In genomic region chr1:12433323-12434053, GRCh38 we compare ENCODE assay signal across 9 cellular contexts.
DNase-seq lines count a peak whose midpoint lies in the region; ATAC-seq and TF ChIP-seq lines count a peak whose summit lies in the region.
"Had no signal": no experiment of that assay in that cellular context is flagged by ENCODE, and none has a peak within 500 bp of the region (broad histone marks: within the 10 kb centered on the region; RNA-seq: fewer than 3 reads in every experiment).

No MANE protein-coding gene starts in this region.

- DNase-seq in GM23338 (ENCODE audit: low spot score): peak; percentile 56
- DNase-seq in T-helper 2 cell treated with Interferon-gamma antibody and Interleukin-4, amounts not matched to agents 5 μg/mL and 100 μg/mL, for 36 hours (ENCODE audit: low spot score): no peak
- DNase-seq in glomerular visceral epithelial cell (ENCODE audit: extremely low spot score): peak; percentile 22
- no peak for DNase-seq in NCI-H2171 treated with DMSO at 0.1 percent for 48 hours (lab: John Stamatoyannopoulos, UW)
- no peak for DNase-seq in activated gamma-delta T cell (lab: John Stamatoyannopoulos, UW)
- DNase-seq in superior temporal gyrus (ENCODE audit: extremely low spot score): no peak
- DNase-seq in NOMO-1 treated with dmso at 0.1 percent for 144 hours (lab: John Stamatoyannopoulos, UW; ENCODE audit: unreplicated experiment): no peak

- no peaks in the 10 kb centered on the region for H3K36me3 ChIP-seq in GM23338 (ENCODE audit: insufficient read depth)
- peaks cover under 1% of the 10 kb centered on the region for H3K36me3 ChIP-seq in rectal smooth muscle tissue (ENCODE audit: control insufficient read depth, insufficient read depth, low read length)

- no peak overlapping the region for H2AFZ ChIP-seq in GM23338
- H2AFZ ChIP-seq: parathyroid adenoma had no signal

- peaks cover 30% of the 10 kb centered on the region for H3K4me1 Mint-ChIP-seq in GM23338
- peaks cover 52% of the 10 kb centered on the region for H3K4me1 Mint-ChIP-seq in T-helper 2 cell treated with Interferon-gamma antibody and Interleukin-4, amounts not matched to agents 5 μg/mL and 100 μg/mL, for 36 hours (ENCODE audit: low read depth)

- H3K27ac ChIP-seq in GM23338 (ENCODE audit: low read depth) (no peak overlapping the region), rectal smooth muscle tissue (ENCODE audit: low read depth, low read length) (peak overlapping the region; percentile 60)
- H3K27ac ChIP-seq: parathyroid adenoma had no signal

- H3F3A ChIP-seq in GM23338 (replicated peaks; ENCODE audit: low read depth): no peaks in the 10 kb centered on the region

- no peaks in the 10 kb centered on the region for H3K79me2 ChIP-seq in GM23338 (replicated peaks; ENCODE audit: insufficient read depth)
- H3K79me2 ChIP-seq: parathyroid adenoma had no signal

- H3K4me3 ChIP-seq in GM23338 (no peak overlapping the region), rectal smooth muscle tissue (ENCODE audit: low read length) (no peak overlapping the region)

- H3K4me2 ChIP-seq in GM23338: no peak overlapping the region

- no peak overlapping the region for H3K9ac ChIP-seq in rectal smooth muscle tissue (ENCODE audit: low read length)
- H3K9ac ChIP-seq: parathyroid adenoma had no signal

- no peaks in the 10 kb centered on the region for H3K9me3 Mint-ChIP-seq in GM23338
- H3K9me3 Mint-ChIP-seq in T-helper 2 cell treated with Interferon-gamma antibody and Interleukin-4, amounts not matched to agents 5 μg/mL and 100 μg/mL, for 36 hours: peaks cover 12% of the 10 kb centered on the region

- peaks cover 13% of the 10 kb centered on the region for H3K36me3 Mint-ChIP-seq in GM23338 (ENCODE audit: low read depth)
- H3K36me3 Mint-ChIP-seq in T-helper 2 cell treated with Interferon-gamma antibody and Interleukin-4, amounts not matched to agents 5 μg/mL and 100 μg/mL, for 36 hours (ENCODE audit: low read depth): peaks cover 28% of the 10 kb centered on the region

- no peaks in the 10 kb centered on the region for H3K27me3 ChIP-seq in GM23338 (ENCODE audit: insufficient read depth)
- H3K27me3 ChIP-seq in rectal smooth muscle tissue (ENCODE audit: control insufficient read depth, insufficient read depth, low read length): no peaks in the 10 kb centered on the region

- H3K4me3 Mint-ChIP-seq in GM23338: no peak overlapping the region
- H3K4me3 Mint-ChIP-seq in T-helper 2 cell treated with Interferon-gamma antibody and Interleukin-4, amounts not matched to agents 5 μg/mL and 100 μg/mL, for 36 hours: peak overlapping the region; percentile 11

- H3K9me2 ChIP-seq in GM23338 (ENCODE audit: insufficient read depth): no peaks in the 10 kb centered on the region

- H3K4me1 ChIP-seq in GM23338 (ENCODE audit: insufficient read depth) (no peaks in the 10 kb centered on the region), rectal smooth muscle tissue (ENCODE audit: control insufficient read depth, insufficient read depth, low read length) (peaks cover 15% of the 10 kb centered on the region)
- H3K4me1 ChIP-seq: parathyroid adenoma had no signal

- H3K27me3 Mint-ChIP-seq in GM23338 (ENCODE audit: insufficient read depth, low read depth, poor library complexity): peaks cover 4% of the 10 kb centered on the region
- no peaks in the 10 kb centered on the region for H3K27me3 Mint-ChIP-seq in T-helper 2 cell treated with Interferon-gamma antibody and Interleukin-4, amounts not matched to agents 5 μg/mL and 100 μg/mL, for 36 hours (ENCODE audit: low read depth)

- no peak overlapping the region for H3K27ac Mint-ChIP-seq in GM23338
- H3K27ac Mint-ChIP-seq in T-helper 2 cell treated with Interferon-gamma antibody and Interleukin-4, amounts not matched to agents 5 μg/mL and 100 μg/mL, for 36 hours: peak overlapping the region; percentile 72

- peak; percentile 83 for ATAC-seq in GM23338

- TF ChIP-seq CTCF in GM23338 (conservative IDR thresholded peaks at IDR 0.05; ENCODE audit: low read depth in 2 of 2): no peak

- no peaks in the 10 kb centered on the region; the same call in 1 of the 2 replicates for H4K20me1 ChIP-seq in GM23338 (replicated peaks; ENCODE audit: insufficient read depth)

TF ChIP-seq in GM23338, 12 proteins besides CTCF, POLR2A, EP300 and RAD21:
- TF ChIP-seq REST (IDR thresholded peaks at IDR 0.05; ENCODE audit: unreplicated experiment) (no peak), EZH2 (IDR thresholded peaks at IDR 0.05; ENCODE audit: low read depth, unreplicated experiment) (no peak), ETS1 (IDR thresholded peaks at IDR 0.05) (no peak), EZH2phosphoT487 (IDR thresholded peaks at IDR 0.05; ENCODE audit: unreplicated experiment) (no peak), POLR2AphosphoS5 (IDR thresholded peaks at IDR 0.05; ENCODE audit: low read depth) (no peak), JUNB (IDR thresholded peaks at IDR 0.05; ENCODE audit: unreplicated experiment) (no peak), ZNF331 (CRISPR knock-in tag; IDR thresholded peaks at IDR 0.05; ENCODE audit: low read depth) (no peak)
TF ChIP-seq in GM23338: peak in this region for 0.

Comparison
In these comparisons a context has a peak if more than half of its experiments do, and no peak if none do; other contexts are left out.
1. DNase-seq: peak in GM23338 (single experiment) and glomerular visceral epithelial cell (single experiment); none in T-helper 2 cell treated with Interferon-gamma antibody and Interleukin-4, amounts not matched to agents 5 μg/mL and 100 μg/mL, for 36 hours (single experiment), NCI-H2171 treated with DMSO at 0.1 percent for 48 hours (single experiment), activated gamma-delta T cell (single experiment), superior temporal gyrus (single experiment) and NOMO-1 treated with dmso at 0.1 percent for 144 hours (single experiment).